ENCODE assay signal across 8 cellular contexts in the genomic region with DNA sequence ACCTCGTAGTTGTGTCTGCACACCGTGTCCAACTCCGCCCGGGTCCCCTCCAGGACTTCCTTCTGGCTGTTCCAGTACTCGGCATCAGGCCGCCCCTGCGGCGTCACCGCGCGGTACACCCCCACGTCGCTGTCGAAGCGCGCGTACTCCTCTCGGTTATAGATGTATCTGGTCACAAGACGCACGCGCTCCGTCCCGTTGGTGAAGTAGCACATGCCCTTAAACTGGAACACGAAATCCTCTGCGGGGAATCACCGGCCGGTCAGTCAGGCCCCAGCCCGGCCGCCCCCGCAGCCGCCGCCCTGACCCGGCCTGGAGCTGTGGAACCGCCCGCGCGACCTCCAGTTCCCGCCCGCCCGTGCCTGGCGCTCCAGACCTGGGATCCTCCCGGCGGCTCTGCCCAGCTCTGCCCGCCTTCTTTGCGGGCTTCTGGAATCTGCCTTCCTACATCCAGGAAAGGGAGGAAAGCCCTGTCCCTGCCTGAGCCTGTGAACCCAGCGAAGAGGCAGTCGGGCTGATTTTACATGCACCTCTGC. TPM values are rescaled to one million over a fixed set of nuclear protein-coding genes. Genes with fewer than 3 reads are reported as not detected.
A peak's percentile ranks its signal among the peaks of the same experiment; 100 is the strongest.
DNase-seq lines count a peak whose midpoint lies in the region; ATAC-seq, FAIRE-seq and TF ChIP-seq lines count a peak whose summit lies in the region.

No MANE protein-coding gene starts in this region.

- H3K4me1 Mint-ChIP-seq in nephron: peaks cover 20% of the 10 kb centered on the region

- H3K9me3 Mint-ChIP-seq in nephron: no peaks in the 10 kb centered on the region

- H3K36me3 ChIP-seq in bronchial epithelial cell (ENCODE audit: control insufficient read depth, insufficient read depth, low read length): no peaks in the 10 kb centered on the region

- no peak for ATAC-seq in HG03469 (IDR thresholded peaks at IDR 0.05; ENCODE audit: unreplicated experiment)

- H3K4me3 ChIP-seq in bronchial epithelial cell (ENCODE audit: low read depth, low read length): peak overlapping the region; percentile 8

- no peak for TF ChIP-seq CTCF in bronchial epithelial cell (IDR thresholded peaks at IDR 0.05; ENCODE audit: insufficient read depth, low read length, severe bottlenecking)
- TF ChIP-seq CTCF in nephron (IDR thresholded peaks at IDR 0.05; ENCODE audit: unreplicated experiment in 3 of 3): no peak

- peak overlapping the region; percentile 72 to 77 (median 76) for H3K4me3 Mint-ChIP-seq in nephron

- no peak for FAIRE-seq in bronchial epithelial cell (lab: Jason Lieb, UNC)

- H3K27me3 ChIP-seq in bronchial epithelial cell (ENCODE audit: control insufficient read depth, insufficient read depth, low read length): no peaks in the 10 kb centered on the region

- peaks cover 74% of the 10 kb centered on the region for H3K27me3 Mint-ChIP-seq in nephron (ENCODE audit: low read depth)

- H3K36me3 Mint-ChIP-seq in nephron (ENCODE audit: low read depth): no peaks in the 10 kb centered on the region

- peak; percentile 67 for DNase-seq in Daoy (ENCODE audit: low read depth)
- peak; percentile 24 for DNase-seq in SW480 (ENCODE audit: low spot score)
- no peak for DNase-seq in bronchial epithelial cell (ENCODE audit: low read depth)
- DNase-seq in HPDE6-E6E7 (ENCODE audit: extremely low spot score): no peak
- DNase-seq in NCI-H1092 (lab: John Stamatoyannopoulos, UW): no peak
- DNase-seq in NCI-H1048 (lab: John Stamatoyannopoulos, UW): no peak

- H3K27ac Mint-ChIP-seq in nephron: no peak overlapping the region

RNA-seq across cellular contexts. Expression of a gene that starts 1.6 kb away (rescaled TPM):
- total RNA-seq in Daoy (2014; rRNA removed; shearing (Covaris generic)): 0.23 and 0.51 TPM in 2 replicates
- 1.4 TPM in 1 of 2 replicates, not detected in the other for total RNA-seq in bronchial epithelial cell

RNA-seq across cellular contexts. Expression of a gene that starts 27.7 kb away (rescaled TPM):
- 0.27 and 0.40 TPM in 2 replicates for total RNA-seq in Daoy (2014; rRNA removed; shearing (Covaris generic))
- total RNA-seq in bronchial epithelial cell: not detected in 2 replicates

Comparison
In these comparisons a context has a peak if more than half of its experiments do, and no peak if none do; other contexts are left out.
1. DNase-seq: peak in Daoy (single experiment) and SW480 (single experiment); none in bronchial epithelial cell (single experiment), HPDE6-E6E7 (single experiment), NCI-H1092 (single experiment) and NCI-H1048 (single experiment).